ENCODE assay signal across 8 cellular contexts in genomic region chr6:157045831-157046454, GRCh38.
A peak's percentile ranks its signal among the peaks of the same experiment; 100 is the strongest.
DNase-seq lines count a peak whose midpoint lies in the region; ATAC-seq and TF ChIP-seq lines count a peak whose summit lies in the region.

No MANE protein-coding gene starts in this region.

- H3K27ac ChIP-seq in heart left ventricle: no peak overlapping the region
- no peak overlapping the region for H3K27ac ChIP-seq in right cardiac atrium (ENCODE audit: low read length)
- H3K27ac ChIP-seq in fibroblast of lung (ENCODE audit: insufficient read depth, low read length): no peak overlapping the region
- peak overlapping the region; percentile 40 for H3K27ac ChIP-seq in smooth muscle cell (ENCODE audit: low read depth)
- H3K27ac ChIP-seq in caudate nucleus (ENCODE audit: low read depth, low read length): no peak overlapping the region

- H2AFZ ChIP-seq in fibroblast of lung (ENCODE audit: low read length): no peak overlapping the region
- H2AFZ ChIP-seq in smooth muscle cell (ENCODE audit: low read depth): no peak overlapping the region

- no peaks in the 10 kb centered on the region for H3K27me3 ChIP-seq in heart left ventricle
- H3K27me3 ChIP-seq in right cardiac atrium (ENCODE audit: control insufficient read depth, insufficient read depth): no peaks in the 10 kb centered on the region
- H3K27me3 ChIP-seq in NT2/D1 (ENCODE audit: insufficient read depth, insufficient read length): no peaks in the 10 kb centered on the region
- H3K27me3 ChIP-seq in fibroblast of lung (ENCODE audit: control insufficient read depth, insufficient read depth, low read length): no peaks in the 10 kb centered on the region
- H3K27me3 ChIP-seq in smooth muscle cell (ENCODE audit: low read depth): no peaks in the 10 kb centered on the region

- peaks cover 0 to 48% (median 16%) of the 10 kb centered on the region in 12 donors for H3K4me1 ChIP-seq in heart left ventricle
- H3K4me1 ChIP-seq in right cardiac atrium (ENCODE audit: control insufficient read depth, insufficient read depth, low read length): peaks cover 6% of the 10 kb centered on the region
- no peaks in the 10 kb centered on the region for H3K4me1 ChIP-seq in NT2/D1 (ENCODE audit: insufficient read depth, insufficient read length)
- H3K4me1 ChIP-seq in fibroblast of lung (ENCODE audit: control insufficient read depth, extremely low read depth, insufficient read depth, low read length): no peaks in the 10 kb centered on the region
- peaks cover 2% of the 10 kb centered on the region for H3K4me1 ChIP-seq in smooth muscle cell (ENCODE audit: low read depth)

- ATAC-seq in heart left ventricle (no peak), right cardiac atrium (no peak)
- no peak for ATAC-seq in stimulated activated naive CD8-positive, alpha-beta T cell treated with anti-CD3 and anti-CD28 coated beads, Interleukin-15, Interleukin-2, amounts not matched to agents 100 U/mL and 50 U/mL, for 24 hours

- H3K79me2 ChIP-seq in fibroblast of lung (ENCODE audit: control insufficient read depth, insufficient read depth, low read length) (no peaks in the 10 kb centered on the region), smooth muscle cell (ENCODE audit: low read depth) (peaks cover 63% of the 10 kb centered on the region)

- H3K9me3 ChIP-seq in heart left ventricle: no peaks in the 10 kb centered on the region
- H3K9me3 ChIP-seq in right cardiac atrium (ENCODE audit: control insufficient read depth, low read length): no peaks in the 10 kb centered on the region
- H3K9me3 ChIP-seq in NT2/D1 (ENCODE audit: insufficient read depth, low read length): no peaks in the 10 kb centered on the region
- H3K9me3 ChIP-seq in fibroblast of lung (ENCODE audit: control insufficient read depth, insufficient read depth, low read depth, low read length): no peaks in the 10 kb centered on the region
- no peaks in the 10 kb centered on the region for H3K9me3 ChIP-seq in smooth muscle cell (replicated peaks; ENCODE audit: low read depth)

- H4K20me1 ChIP-seq in fibroblast of lung (ENCODE audit: control insufficient read depth, extremely low read depth, insufficient read depth, low read length) (peaks cover 2% of the 10 kb centered on the region), smooth muscle cell (ENCODE audit: low read depth) (peaks cover 31% of the 10 kb centered on the region)

- intact Hi-C loops in heart left ventricle (cut with DNase I) (loop anchor here in 1 of 10 donors (5.0 kb wide), 1 partner anchor 41 kb away; no protein-coding TSS in a partner anchor), right cardiac atrium (cut with DNase I) (loop anchor here in 1 of 4 donors (10.0 kb wide), 1 partner anchor 119 kb away; no protein-coding TSS in a partner anchor)

- H3K4me2 ChIP-seq in fibroblast of lung (ENCODE audit: extremely low read depth, insufficient read depth, low read length): no peak overlapping the region
- H3K4me2 ChIP-seq in smooth muscle cell: peak overlapping the region; percentile 8

- H3F3A ChIP-seq in smooth muscle cell (ENCODE audit: low read depth): no peaks in the 10 kb centered on the region

- H3K9ac ChIP-seq in NT2/D1 (ENCODE audit: insufficient read length, low read depth) (no peak overlapping the region), fibroblast of lung (ENCODE audit: insufficient read depth, low read length) (no peak overlapping the region), smooth muscle cell (ENCODE audit: low read depth) (no peak overlapping the region)

- no peak for TF ChIP-seq POLR2A in heart left ventricle (IDR thresholded peaks at IDR 0.05)

- no peaks in the 10 kb centered on the region for H3K36me3 ChIP-seq in heart left ventricle
- H3K36me3 ChIP-seq in NT2/D1 (ENCODE audit: insufficient read depth, insufficient read length, low read length): no peaks in the 10 kb centered on the region
- H3K36me3 ChIP-seq in fibroblast of lung (ENCODE audit: control insufficient read depth, insufficient read depth, low read length): no peaks in the 10 kb centered on the region
- no peaks in the 10 kb centered on the region for H3K36me3 ChIP-seq in smooth muscle cell (ENCODE audit: low read depth)

- H3K4me3 ChIP-seq in heart left ventricle (no peak overlapping the region), right cardiac atrium (ENCODE audit: low read length) (no peak overlapping the region), NT2/D1 (ENCODE audit: insufficient read length, low read depth) (no peak overlapping the region), fibroblast of lung (replicated peaks in 1 of 4; ENCODE audit: control extremely low read depth in 1 of 4, insufficient read depth in 1 of 4, low read depth in 3 of 4, low read length in 4 of 4) (no peak overlapping the region), smooth muscle cell (no peak overlapping the region)

- TF ChIP-seq CTCF in heart left ventricle (IDR thresholded peaks at IDR 0.05) (peak; percentile 32 to 67 (median 50)), fibroblast of lung (conservative IDR thresholded peaks at IDR 0.05 in 1 of 2, IDR thresholded peaks at IDR 0.05 in 1 of 2; ENCODE audit: low read depth in 1 of 2, low read length in 2 of 2) (peak; percentile 52 to 71), smooth muscle cell (IDR thresholded peaks at IDR 0.05; ENCODE audit: borderline replicate concordance, insufficient read depth, poor library complexity, severe bottlenecking) (peak; percentile 52)

- DNase-seq in heart left ventricle (no peak), right cardiac atrium (no peak), NT2/D1 (ENCODE audit: low read depth, low spot score) (peak; percentile 15), fibroblast of lung (ENCODE audit: low read depth in 2 of 2) (peak; percentile 77 to 82), smooth muscle cell (lab: John Stamatoyannopoulos, UW; ENCODE audit: unreplicated experiment) (no peak), putamen (ENCODE audit: low spot score) (no peak), caudate nucleus (lab: John Stamatoyannopoulos, UW) (no peak)
- no peak for DNase-seq in stimulated activated naive CD8-positive, alpha-beta T cell treated with anti-CD3 and anti-CD28 coated beads, Interleukin-15, Interleukin-2, amounts not matched to agents 100 U/mL and 50 U/mL, for 24 hours

- 7 to 36% (median 22%) methylated on average over 2 of the region's 2 CpGs for WGBS in heart left ventricle, 4 donors
- WGBS in right cardiac atrium: 30% methylated on average over 2 of the region's 2 CpGs
- 30% methylated on average over 2 of the region's 2 CpGs for WGBS in smooth muscle cell (ENCODE audit: low lambda C conversion rate)

Comparison
In these comparisons a context has a peak if more than half of its experiments do, and no peak if none do; other contexts are left out.
1. DNase-seq: peak in NT2/D1 (single experiment) and fibroblast of lung (2 of 2); none in heart left ventricle (0 of 5), right cardiac atrium (0 of 3), smooth muscle cell (single experiment), putamen (single experiment), stimulated activated naive CD8-positive, alpha-beta T cell treated with anti-CD3 and anti-CD28 coated beads, Interleukin-15, Interleukin-2, amounts not matched to agents 100 U/mL and 50 U/mL, for 24 hours (single experiment) and caudate nucleus (0 of 61).
2. Peak in every context shown above with its lines, with median percentiles within 50 percentile points of each other: CTCF ChIP-seq.